ENCODE assay signal across 28 cellular contexts in genomic region chr18:78785706-78786105, GRCh38.
"Had no signal": no experiment of that assay in that cellular context is flagged by ENCODE, and none has a peak within 500 bp of the region (broad histone marks: within the 10 kb centered on the region; RNA-seq: fewer than 3 reads in every experiment).

No MANE protein-coding gene starts in this region.

- H3K4me1 Mint-ChIP-seq: stimulated activated effector memory CD8-positive, alpha-beta T cell treated with anti-CD3 and anti-CD28 coated beads, Interleukin-12 subunit alpha, Interleukin-12 subunit beta, amount 100 ng/mL, for 72 hours; stimulated activated memory B cell treated with anti-CD40 and anti-IgM and Interleukin-4, amounts not matched to agents 10 μg/mL and 1 μg/mL and 100 μg/mL, for 72 hours; stimulated activated naive B cell treated with anti-CD40 and anti-IgM and Interleukin-4, amounts not matched to agents 10 μg/mL and 1 μg/mL and 100 μg/mL, for 72 hours; stimulated activated naive CD8-positive, alpha-beta T cell treated with anti-CD3 and anti-CD28 coated beads, Interleukin-15, amount 100 ng/mL, for 72 hours had no signal

- H3K36me3 Mint-ChIP-seq: stimulated activated effector memory CD8-positive, alpha-beta T cell treated with anti-CD3 and anti-CD28 coated beads, Interleukin-12 subunit alpha, Interleukin-12 subunit beta, amount 100 ng/mL, for 72 hours; stimulated activated memory B cell treated with anti-CD40 and anti-IgM and Interleukin-4, amounts not matched to agents 10 μg/mL and 1 μg/mL and 100 μg/mL, for 72 hours; stimulated activated naive B cell treated with anti-CD40 and anti-IgM and Interleukin-4, amounts not matched to agents 10 μg/mL and 1 μg/mL and 100 μg/mL, for 72 hours; type B pancreatic cell had no signal

- DNase-seq: stimulated activated CD4-positive, alpha-beta T cell treated with anti-CD3 and anti-CD28 coated beads, Interleukin-2, amount 100 ng/mL, for 48 hours; stimulated activated CD4-positive, alpha-beta T cell treated with anti-CD3 and anti-CD28 coated beads, Interleukin-4, amount 100 ng/mL, for 1 hour; stimulated activated CD4-positive, alpha-beta T cell treated with anti-CD3 and anti-CD28 coated beads, Interleukin-4, amount 100 ng/mL, for 24 hours; stimulated activated CD4-positive, alpha-beta T cell treated with anti-CD3 and anti-CD28 coated beads, Interleukin-4, amount 100 ng/mL, for 4 hours; stimulated activated CD8-positive, alpha-beta memory T cell treated with anti-CD3 and anti-CD28 coated beads, Interleukin-4, amount 100 ng/mL, for 48 hours; stimulated activated naive B cell treated with anti-CD40 and anti-IgM and Interleukin-4, amounts not matched to agents 10 μg/mL and 1 μg/mL and 100 μg/mL, for 72 hours; stimulated activated naive CD4-positive, alpha-beta T cell; stimulated activated naive CD4-positive, alpha-beta T cell treated with Interleukin-2 at 50 U/mL for 16 hours; stimulated activated naive CD8-positive, alpha-beta T cell treated with anti-CD3 and anti-CD28 coated beads, Interleukin-15, amount 100 ng/mL, for 72 hours; stimulated activated naive CD8-positive, alpha-beta T cell treated with anti-CD3 and anti-CD28 coated beads, Interleukin-15, Interleukin-2, amounts not matched to agents 100 U/mL and 50 U/mL, for 24 hours; stomach; substantia nigra; testis; thyroid gland; tibial artery; transverse colon; trophoblast cell; upper lobe of left lung; upper lobe of right lung; uterus had no signal

- H3K27me3 Mint-ChIP-seq: stimulated activated memory B cell treated with anti-CD40 and anti-IgM and Interleukin-4, amounts not matched to agents 10 μg/mL and 1 μg/mL and 100 μg/mL, for 72 hours; stimulated activated naive CD8-positive, alpha-beta T cell treated with anti-CD3 and anti-CD28 coated beads, Interleukin-15, Interleukin-2, amounts not matched to agents 100 ng/mL and 50 ng/mL, for 24 hours had no signal

- H3K4me3 Mint-ChIP-seq: stimulated activated effector memory CD8-positive, alpha-beta T cell treated with anti-CD3 and anti-CD28 coated beads, Interleukin-12 subunit alpha, Interleukin-12 subunit beta, amount 100 ng/mL, for 72 hours; stimulated activated memory B cell treated with anti-CD40 and anti-IgM and Interleukin-4, amounts not matched to agents 10 μg/mL and 1 μg/mL and 100 μg/mL, for 72 hours; stimulated activated naive B cell treated with anti-CD40 and anti-IgM and Interleukin-4, amounts not matched to agents 10 μg/mL and 1 μg/mL and 100 μg/mL, for 72 hours; stimulated activated naive CD8-positive, alpha-beta T cell treated with anti-CD3 and anti-CD28 coated beads, Interleukin-15, amount 100 ng/mL, for 72 hours; stimulated activated naive CD8-positive, alpha-beta T cell treated with anti-CD3 and anti-CD28 coated beads, Interleukin-15, Interleukin-2, amounts not matched to agents 100 ng/mL and 50 ng/mL, for 24 hours; type B pancreatic cell had no signal

- H3K9me3 Mint-ChIP-seq: stimulated activated effector memory CD8-positive, alpha-beta T cell treated with anti-CD3 and anti-CD28 coated beads, Interleukin-12 subunit alpha, Interleukin-12 subunit beta, amount 100 ng/mL, for 72 hours; stimulated activated memory B cell treated with anti-CD40 and anti-IgM and Interleukin-4, amounts not matched to agents 10 μg/mL and 1 μg/mL and 100 μg/mL, for 72 hours; stimulated activated naive B cell treated with anti-CD40 and anti-IgM and Interleukin-4, amounts not matched to agents 10 μg/mL and 1 μg/mL and 100 μg/mL, for 72 hours; stimulated activated naive CD8-positive, alpha-beta T cell treated with anti-CD3 and anti-CD28 coated beads, Interleukin-15, amount 100 ng/mL, for 72 hours; stimulated activated naive CD8-positive, alpha-beta T cell treated with anti-CD3 and anti-CD28 coated beads, Interleukin-15, Interleukin-2, amounts not matched to agents 100 ng/mL and 50 ng/mL, for 24 hours; type B pancreatic cell had no signal

- H3K4me1 ChIP-seq: stomach, suprapubic skin, testis, thyroid gland, tibial nerve, transverse colon, upper lobe of left lung, upper lobe of right lung, uterus, vagina had no signal

- H3K27me3 ChIP-seq: testis, thyroid gland, tibial nerve, transverse colon, upper lobe of left lung, uterus, vagina had no signal

- H3K27ac ChIP-seq: stomach, suprapubic skin, testis, thoracic aorta, thyroid gland, tibial artery, tibial nerve, transverse colon, upper lobe of left lung, upper lobe of right lung, uterus, vagina had no signal

- ATAC-seq: stimulated activated effector memory CD8-positive, alpha-beta T cell treated with anti-CD3 and anti-CD28 coated beads, Interleukin-12 subunit alpha, Interleukin-12 subunit beta, amount 100 ng/mL, for 72 hours; stimulated activated memory B cell treated with anti-CD40 and anti-IgM and Interleukin-4, amounts not matched to agents 10 μg/mL and 1 μg/mL and 100 μg/mL, for 72 hours; stimulated activated naive B cell treated with anti-CD40 and anti-IgM and Interleukin-4, amounts not matched to agents 10 μg/mL and 1 μg/mL and 100 μg/mL, for 72 hours; stimulated activated naive CD8-positive, alpha-beta T cell treated with anti-CD3 and anti-CD28 coated beads, Interleukin-15, amount 100 ng/mL, for 72 hours; stimulated activated naive CD8-positive, alpha-beta T cell treated with anti-CD3 and anti-CD28 coated beads, Interleukin-15, Interleukin-2, amounts not matched to agents 100 U/mL and 50 U/mL, for 24 hours; upper lobe of right lung had no signal

- H3K4me3 ChIP-seq: stomach, suprapubic skin, testis, thoracic aorta, thyroid gland, tibial artery, tibial nerve, transverse colon, upper lobe of left lung, upper lobe of right lung, uterus, vagina had no signal

- H3K9me3 ChIP-seq: stomach, suprapubic skin, testis, thoracic aorta, thyroid gland, tibial artery, tibial nerve, transverse colon, upper lobe of left lung, upper lobe of right lung, uterus, vagina had no signal

- H3K36me3 ChIP-seq: stomach, suprapubic skin, thoracic aorta, thyroid gland, tibial artery, tibial nerve, transverse colon, upper lobe of left lung, upper lobe of right lung, uterus, vagina had no signal

- H3K27ac Mint-ChIP-seq: stimulated activated effector memory CD8-positive, alpha-beta T cell treated with anti-CD3 and anti-CD28 coated beads, Interleukin-12 subunit alpha, Interleukin-12 subunit beta, amount 100 ng/mL, for 72 hours; stimulated activated memory B cell treated with anti-CD40 and anti-IgM and Interleukin-4, amounts not matched to agents 10 μg/mL and 1 μg/mL and 100 μg/mL, for 72 hours; stimulated activated naive B cell treated with anti-CD40 and anti-IgM and Interleukin-4, amounts not matched to agents 10 μg/mL and 1 μg/mL and 100 μg/mL, for 72 hours; stimulated activated naive CD8-positive, alpha-beta T cell treated with anti-CD3 and anti-CD28 coated beads, Interleukin-15, amount 100 ng/mL, for 72 hours; stimulated activated naive CD8-positive, alpha-beta T cell treated with anti-CD3 and anti-CD28 coated beads, Interleukin-15, Interleukin-2, amounts not matched to agents 100 ng/mL and 50 ng/mL, for 24 hours; type B pancreatic cell had no signal
